10 cellular contexts compared by ENCODE assay signal in the genomic region with DNA sequence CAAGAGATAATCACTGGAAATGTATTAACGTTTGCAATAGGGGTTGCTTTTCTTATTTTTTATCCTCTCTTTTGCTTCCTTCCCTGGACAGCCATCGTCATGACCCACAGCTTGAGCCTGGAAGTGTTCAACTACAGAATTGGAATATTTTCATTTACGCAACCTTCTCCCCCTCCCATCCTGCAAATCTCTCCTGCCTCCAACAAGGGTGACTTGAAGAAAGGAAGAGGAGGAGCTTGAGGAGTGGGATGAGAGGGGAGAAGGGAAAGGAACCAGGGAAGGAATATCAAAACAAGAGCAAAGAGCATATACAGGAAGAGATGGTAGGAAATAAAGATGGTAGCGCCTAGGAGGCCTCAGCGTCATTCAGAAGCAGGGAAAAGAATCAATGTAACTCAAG. TPM values are rescaled to one million over a fixed set of nuclear protein-coding genes. Genes with fewer than 3 reads are reported as not detected.
DNase-seq lines count a peak whose midpoint lies in the region; ATAC-seq and TF ChIP-seq lines count a peak whose summit lies in the region.
"Had no signal": no experiment of that assay in that cellular context is flagged by ENCODE, and none has a peak within 500 bp of the region (broad histone marks: within the 10 kb centered on the region; RNA-seq: fewer than 3 reads in every experiment).

No MANE protein-coding gene starts in this region.

- H3K27ac Mint-ChIP-seq in activated naive CD8-positive, alpha-beta T cell treated with anti-CD3 and anti-CD28 coated beads, Interleukin-2, amount 10 ng/mL, durations not matched to agents 7 days and 5 days = peak overlapping the region; percentile 79
- peak overlapping the region in 3 of 6 donors; percentile 53 to 69 (median 53) for H3K27ac Mint-ChIP-seq in immature natural killer cell

- intact Hi-C loops in left ventricle myocardium superior (cut with micrococcal nuclease) = no loop called here

- no peaks in the 10 kb centered on the region for H3K9me3 ChIP-seq in cardiac muscle cell (ENCODE audit: low read depth)

- no peak overlapping the region for H3K27ac ChIP-seq in cardiac muscle cell
- peak overlapping the region; percentile 25 for H3K27ac ChIP-seq in urinary bladder (ENCODE audit: low read depth)

- POLR2A ChIA-PET in activated naive CD8-positive, alpha-beta T cell treated with anti-CD3 and anti-CD28 coated beads, Interleukin-2, amount 10 ng/mL, durations not matched to agents 7 days and 5 days (lab: Charles Lee) = no interaction called here

- WGBS in urinary bladder = 41% methylated on average over 5 of the region's 5 CpGs

- H3K36me3 Mint-ChIP-seq in activated naive CD8-positive, alpha-beta T cell treated with anti-CD3 and anti-CD28 coated beads, Interleukin-2, amount 10 ng/mL, durations not matched to agents 7 days and 5 days = peaks cover 16% of the 10 kb centered on the region
- H3K36me3 Mint-ChIP-seq in immature natural killer cell = peaks cover 0 to 4% (median 0%) of the 10 kb centered on the region in 3 donors

- no peak for ATAC-seq in left ventricle myocardium superior
- ATAC-seq in activated naive CD8-positive, alpha-beta T cell treated with anti-CD3 and anti-CD28 coated beads, Interleukin-2, amount 10 ng/mL, durations not matched to agents 7 days and 5 days (ENCODE audit: low read depth) = no peak
- no peak for ATAC-seq in HG03097 (IDR thresholded peaks at IDR 0.05; ENCODE audit: low FRiP score, unreplicated experiment)

- no peaks in the 10 kb centered on the region for H3K9me3 Mint-ChIP-seq in activated naive CD8-positive, alpha-beta T cell treated with anti-CD3 and anti-CD28 coated beads, Interleukin-2, amount 10 ng/mL, durations not matched to agents 7 days and 5 days
- no peaks in the 10 kb centered on the region for H3K9me3 Mint-ChIP-seq in immature natural killer cell

- H3K4me3 Mint-ChIP-seq in activated naive CD8-positive, alpha-beta T cell treated with anti-CD3 and anti-CD28 coated beads, Interleukin-2, amount 10 ng/mL, durations not matched to agents 7 days and 5 days = peak overlapping the region; percentile 79
- H3K4me3 Mint-ChIP-seq in immature natural killer cell = peak overlapping the region; percentile 76 to 86 (median 83)

- H3K4me1 ChIP-seq in cardiac muscle cell (ENCODE audit: low read depth) (peaks cover 4% of the 10 kb centered on the region), urinary bladder (ENCODE audit: insufficient read depth) (peaks cover 2% of the 10 kb centered on the region)

- H3K4me1 Mint-ChIP-seq in activated naive CD8-positive, alpha-beta T cell treated with anti-CD3 and anti-CD28 coated beads, Interleukin-2, amount 10 ng/mL, durations not matched to agents 7 days and 5 days = peaks cover 40% of the 10 kb centered on the region
- peaks cover 36 to 50% of the 10 kb centered on the region in 2 donors for H3K4me1 Mint-ChIP-seq in immature natural killer cell

- H3K27me3 ChIP-seq in cardiac muscle cell = no peaks in the 10 kb centered on the region

- TF ChIP-seq CTCF in cardiac muscle cell (IDR thresholded peaks at IDR 0.05; ENCODE audit: low read depth, low read length) = no peak

- H3K36me3 ChIP-seq in cardiac muscle cell (no peaks in the 10 kb centered on the region), urinary bladder (ENCODE audit: insufficient read depth) (no peaks in the 10 kb centered on the region)

- DNase-seq in cardiac muscle cell (ENCODE audit: low read depth in 1 of 2, low spot score in 1 of 2) (peak in 1 of 2 donors; percentile 69), left ventricle myocardium superior (no peak), immature natural killer cell (no peak), NCI-H774 (lab: John Stamatoyannopoulos, UW) (no peak)
- DNase-seq in activated naive CD8-positive, alpha-beta T cell treated with anti-CD3 and anti-CD28 coated beads, Interleukin-2, amount 10 ng/mL, durations not matched to agents 7 days and 5 days = no peak
- no peak for DNase-seq in activated CD4-positive, CD25-positive, alpha-beta regulatory T cell treated with anti-CD3 and anti-CD28 coated beads, Interleukin-2, amount 50 U/mL, for 72 hours

- H3K27me3 Mint-ChIP-seq in activated naive CD8-positive, alpha-beta T cell treated with anti-CD3 and anti-CD28 coated beads, Interleukin-2, amount 10 ng/mL, durations not matched to agents 7 days and 5 days = no peaks in the 10 kb centered on the region
- peaks cover 0 to 7% (median 3%) of the 10 kb centered on the region in 3 donors for H3K27me3 Mint-ChIP-seq in immature natural killer cell (ENCODE audit: low read depth in 3 of 3)

- peak overlapping the region; percentile 57 for H3K4me3 ChIP-seq in cardiac muscle cell
- H3K4me3 ChIP-seq in urinary bladder (ENCODE audit: low read depth, low read length) = peak overlapping the region; percentile 71

RNA-seq across cellular contexts. Expression of a gene that starts 1.6 kb away (rescaled TPM):
- not detected in 2 replicates for total RNA-seq in cardiac muscle cell
- not detected in 2 replicates for polyA plus RNA-seq in cardiac muscle cell
- total RNA-seq in left ventricle myocardium superior = not detected
- total RNA-seq in activated naive CD8-positive, alpha-beta T cell treated with anti-CD3 and anti-CD28 coated beads, Interleukin-2, amount 10 ng/mL, durations not matched to agents 7 days and 5 days = not detected
- polyA plus RNA-seq in immature natural killer cell = not detected
- not detected for total RNA-seq in urinary bladder
- polyA plus RNA-seq in urinary bladder = not detected
- total RNA-seq: activated CD8-positive, alpha-beta memory T cell treated with anti-CD3 and anti-CD28 coated beads for 36 hours; myocyte had no signal

RNA-seq across cellular contexts. Expression of a gene that starts 1.6 kb away (rescaled TPM):
- 27.4 and 42.2 TPM in 2 replicates for total RNA-seq in cardiac muscle cell
- polyA plus RNA-seq in cardiac muscle cell = 25.7 and 26.5 TPM in 2 replicates
- total RNA-seq in left ventricle myocardium superior = 6.4 TPM
- 10 to 100 TPM; 16.8 to 17.7 TPM for total RNA-seq in activated naive CD8-positive, alpha-beta T cell treated with anti-CD3 and anti-CD28 coated beads, Interleukin-2, amount 10 ng/mL, durations not matched to agents 7 days and 5 days
- 10 to 100 TPM in 1 of 3 donors, 1 to 10 TPM in 2; 3.5 to 10.3 (median 5.7) TPM for polyA plus RNA-seq in immature natural killer cell
- 70.0 TPM for total RNA-seq in urinary bladder
- polyA plus RNA-seq in urinary bladder = 39.5 TPM
